Comparison of ENCODE assay signal across 2 cellular contexts in the genomic region with DNA sequence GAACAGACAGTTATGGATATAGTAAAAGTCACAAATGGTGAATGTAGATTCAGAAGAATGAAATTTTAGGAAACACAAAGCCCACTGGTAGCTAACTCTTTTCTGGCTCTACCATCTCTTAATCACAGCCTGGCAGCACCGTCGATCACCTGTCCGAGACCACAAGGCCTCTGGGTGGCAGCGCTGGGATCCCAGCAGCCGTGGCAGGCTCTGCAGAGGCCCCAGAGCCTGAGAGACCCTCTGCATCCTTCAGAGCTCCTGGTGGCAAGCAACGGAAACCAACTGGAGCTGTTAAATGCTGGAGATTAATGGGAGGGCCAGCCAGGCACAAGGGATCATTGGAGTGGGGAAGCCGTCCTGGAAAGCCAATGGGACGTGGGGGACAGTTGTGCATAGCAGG.
TF ChIP-seq lines count a peak whose summit lies in the region.

No MANE protein-coding gene starts in this region.

TF ChIP-seq in A549, 52 proteins besides CTCF, POLR2A, EP300 and RAD21:
- no peak for TF ChIP-seq TP53 (CRISPR knock-in tag; IDR thresholded peaks at IDR 0.05)
- no peak for TF ChIP-seq ZSCAN20 (CRISPR knock-in tag; IDR thresholded peaks at IDR 0.05)
- TF ChIP-seq RARB (CRISPR knock-in tag; IDR thresholded peaks at IDR 0.05) = no peak
- no peak for TF ChIP-seq TFCP2L1 (CRISPR knock-in tag; IDR thresholded peaks at IDR 0.05)
- TF ChIP-seq ESRRA (IDR thresholded peaks at IDR 0.05; ENCODE audit: borderline replicate concordance, low read length) = no peak
- no peak for TF ChIP-seq JUNB (IDR thresholded peaks at IDR 0.05)
- no peak for TF ChIP-seq FOXS1 (CRISPR knock-in tag; IDR thresholded peaks at IDR 0.05)
- no peak for TF ChIP-seq RNF2 (IDR thresholded peaks at IDR 0.05; ENCODE audit: borderline replicate concordance, low read depth)
- TF ChIP-seq RFX5 (IDR thresholded peaks at IDR 0.05) = no peak
- no peak for TF ChIP-seq HOXB5 (CRISPR knock-in tag; IDR thresholded peaks at IDR 0.05)
- TF ChIP-seq, protein P1, sequence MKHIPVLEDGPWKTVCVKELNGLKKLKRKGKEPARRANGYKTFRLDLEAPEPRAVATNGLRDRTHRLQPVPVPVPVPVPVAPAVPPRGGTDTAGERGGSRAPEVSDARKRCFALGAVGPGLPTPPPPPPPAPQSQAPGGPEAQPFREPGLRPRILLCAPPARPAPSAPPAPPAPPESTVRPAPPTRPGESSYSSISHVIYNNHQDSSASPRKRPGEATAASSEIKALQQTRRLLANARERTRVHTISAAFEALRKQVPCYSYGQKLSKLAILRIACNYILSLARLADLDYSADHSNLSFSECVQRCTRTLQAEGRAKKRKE (CRISPR knock-in tag; IDR thresholded peaks at IDR 0.05; ENCODE audit: low read depth) = no peak
- TF ChIP-seq, protein P2, sequence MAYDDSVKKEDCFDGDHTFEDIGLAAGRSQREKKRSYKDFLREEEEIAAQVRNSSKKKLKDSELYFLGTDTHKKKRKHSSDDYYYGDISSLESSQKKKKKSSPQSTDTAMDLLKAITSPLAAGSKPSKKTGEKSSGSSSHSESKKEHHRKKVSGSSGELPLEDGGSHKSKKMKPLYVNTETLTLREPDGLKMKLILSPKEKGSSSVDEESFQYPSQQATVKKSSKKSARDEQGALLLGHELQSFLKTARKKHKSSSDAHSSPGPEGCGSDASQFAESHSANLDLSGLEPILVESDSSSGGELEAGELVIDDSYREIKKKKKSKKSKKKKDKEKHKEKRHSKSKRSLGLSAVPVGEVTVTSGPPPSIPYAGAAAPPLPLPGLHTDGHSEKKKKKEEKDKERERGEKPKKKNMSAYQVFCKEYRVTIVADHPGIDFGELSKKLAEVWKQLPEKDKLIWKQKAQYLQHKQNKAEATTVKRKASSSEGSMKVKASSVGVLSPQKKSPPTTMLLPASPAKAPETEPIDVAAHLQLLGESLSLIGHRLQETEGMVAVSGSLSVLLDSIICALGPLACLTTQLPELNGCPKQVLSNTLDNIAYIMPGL (CRISPR knock-in tag; IDR thresholded peaks at IDR 0.05; ENCODE audit: borderline replicate concordance) = no peak
- no peak for TF ChIP-seq NR3C1 (IDR thresholded peaks at IDR 0.05)
- TF ChIP-seq SREBF2 (IDR thresholded peaks at IDR 0.05) = no peak
- TF ChIP-seq FOSB (CRISPR knock-in tag; IDR thresholded peaks at IDR 0.05) = no peak
- no peak for TF ChIP-seq CBX8 (IDR thresholded peaks at IDR 0.05)
- TF ChIP-seq ZC3H11A (IDR thresholded peaks at IDR 0.05) = no peak
- TF ChIP-seq EHF (CRISPR knock-in tag; IDR thresholded peaks at IDR 0.05) = no peak

TF ChIP-seq in H1, 55 proteins besides CTCF, POLR2A, EP300 and RAD21:
- no peak for TF ChIP-seq GTF2F1 (IDR thresholded peaks at IDR 0.05; ENCODE audit: borderline replicate concordance, low read depth, low read length)
- 0 out of 4 replicates have a peak, but pooled peaks of 1 of the 2 experiments have one; percentile 23 for TF ChIP-seq SIN3A (conservative IDR thresholded peaks at IDR 0.05 in 1 of 2, IDR thresholded peaks at IDR 0.05 in 1 of 2; ENCODE audit: low read depth in 1 of 2, low read length in 2 of 2)
- TF ChIP-seq JUND (IDR thresholded peaks at IDR 0.05; ENCODE audit: low read length) = no peak
- peak; percentile 25; the same call in 1 of the 2 replicates for TF ChIP-seq EGR1 (IDR thresholded peaks at IDR 0.05; ENCODE audit: borderline replicate concordance, low read depth, low read length)
- TF ChIP-seq, protein P3, sequence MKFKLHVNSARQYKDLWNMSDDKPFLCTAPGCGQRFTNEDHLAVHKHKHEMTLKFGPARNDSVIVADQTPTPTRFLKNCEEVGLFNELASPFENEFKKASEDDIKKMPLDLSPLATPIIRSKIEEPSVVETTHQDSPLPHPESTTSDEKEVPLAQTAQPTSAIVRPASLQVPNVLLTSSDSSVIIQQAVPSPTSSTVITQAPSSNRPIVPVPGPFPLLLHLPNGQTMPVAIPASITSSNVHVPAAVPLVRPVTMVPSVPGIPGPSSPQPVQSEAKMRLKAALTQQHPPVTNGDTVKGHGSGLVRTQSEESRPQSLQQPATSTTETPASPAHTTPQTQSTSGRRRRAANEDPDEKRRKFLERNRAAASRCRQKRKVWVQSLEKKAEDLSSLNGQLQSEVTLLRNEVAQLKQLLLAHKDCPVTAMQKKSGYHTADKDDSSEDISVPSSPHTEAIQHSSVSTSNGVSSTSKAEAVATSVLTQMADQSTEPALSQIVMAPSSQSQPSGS (IDR thresholded peaks at IDR 0.05; ENCODE audit: low read length) = no peak
